ENCODE assay signal across 8 cellular contexts in the genomic region with DNA sequence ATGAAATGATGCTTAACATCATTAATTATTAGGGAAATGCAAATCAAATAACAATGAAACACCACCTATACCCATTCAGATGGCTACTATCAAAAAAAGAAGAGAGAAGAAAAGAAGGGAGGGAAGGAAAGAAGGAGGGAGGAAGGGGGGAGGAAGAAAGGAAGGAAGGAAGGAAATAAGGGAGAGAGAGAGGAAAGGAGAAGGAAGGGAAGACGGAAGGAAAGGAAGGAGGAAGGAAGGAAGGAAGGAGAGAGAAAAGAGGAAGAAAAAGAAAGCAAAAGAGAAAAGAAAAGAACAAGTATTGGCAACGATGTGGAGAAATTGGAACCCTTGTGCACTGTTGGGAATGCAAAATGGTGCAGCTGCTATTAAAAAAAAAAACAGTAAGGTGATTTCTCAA.
"Had no signal": no experiment of that assay in that cellular context is flagged by ENCODE, and none has a peak within 500 bp of the region (broad histone marks: within the 10 kb centered on the region; RNA-seq: fewer than 3 reads in every experiment).

No MANE protein-coding gene starts in this region.

- DNase-seq: GDM1, GF-D8 had no signal

- FAIRE-seq: G401.6, GM12878, GM12891, GM12892, GM18507, GM19239 had no signal

- ATAC-seq: GM12878 had no signal

- H3K4me3 ChIP-seq: GM12878 had no signal
